ENCODE assay signal across 16 cellular contexts in the genomic region with DNA sequence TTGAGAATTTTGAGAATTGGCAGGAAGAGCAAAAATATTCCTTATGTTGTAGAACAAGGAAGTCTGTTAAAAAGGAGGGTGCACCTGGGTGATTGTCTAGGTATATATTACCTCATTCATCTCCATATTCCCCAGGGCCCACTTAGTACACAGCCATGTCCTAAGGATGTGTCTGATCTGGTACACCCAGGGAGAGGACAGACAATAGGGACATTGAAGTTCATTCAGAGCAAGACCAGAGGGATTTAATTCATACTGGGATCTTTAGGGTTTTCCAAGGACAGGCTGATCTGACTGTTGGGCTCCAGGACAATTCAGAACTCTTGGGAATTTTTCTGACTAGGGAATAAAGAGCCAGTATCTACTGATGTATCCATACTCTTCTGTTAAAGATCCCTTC.
DNase-seq lines count a peak whose midpoint lies in the region; ATAC-seq, FAIRE-seq and TF ChIP-seq lines count a peak whose summit lies in the region.
"Had no signal": no experiment of that assay in that cellular context is flagged by ENCODE, and none has a peak within 500 bp of the region (broad histone marks: within the 10 kb centered on the region; RNA-seq: fewer than 3 reads in every experiment).

No MANE protein-coding gene starts in this region.

- no peak overlapping the region for H3K4ac ChIP-seq in mesendoderm (ENCODE audit: low read depth, low read length)
- H3K4ac ChIP-seq in neuronal stem cell (ENCODE audit: low read length) = no peak overlapping the region

- ATAC-seq in K562 = peak; percentile 41; the same call in 1 of the 3 replicates
- ATAC-seq in stimulated activated effector memory CD8-positive, alpha-beta T cell treated with anti-CD3 and anti-CD28 coated beads, Interleukin-12 subunit alpha, Interleukin-12 subunit beta, amount 100 ng/mL, for 72 hours = no peak
- ATAC-seq: stimulated activated naive CD8-positive, alpha-beta T cell treated with anti-CD3 and anti-CD28 coated beads, Interleukin-15, amount 100 ng/mL, for 72 hours had no signal

- peaks cover 34% of the 10 kb centered on the region for H3K4me1 Mint-ChIP-seq in Calu3 (ENCODE audit: low read depth, unreplicated experiment)
- peaks cover 6% of the 10 kb centered on the region for H3K4me1 Mint-ChIP-seq in stimulated activated effector memory CD8-positive, alpha-beta T cell treated with anti-CD3 and anti-CD28 coated beads, Interleukin-12 subunit alpha, Interleukin-12 subunit beta, amount 100 ng/mL, for 72 hours

- H3K9me3 ChIP-seq in K562 (replicated peaks; ENCODE audit: control insufficient read depth, insufficient read depth, low read depth, low read length) (no peaks in the 10 kb centered on the region), neuronal stem cell (replicated peaks in 1 of 2; ENCODE audit: control insufficient read depth in 2 of 2, insufficient read depth in 1 of 2, low read depth in 1 of 2, low read length in 2 of 2) (peaks cover 0 to 7% of the 10 kb centered on the region in 2 donors)
- H3K9me3 ChIP-seq: Caco-2, right lobe of liver had no signal

- no peak overlapping the region for H2BK120ac ChIP-seq in mesendoderm (ENCODE audit: low read depth, low read length)
- no peak overlapping the region for H2BK120ac ChIP-seq in neuronal stem cell (ENCODE audit: low read depth, low read length)

- H3K36me3 Mint-ChIP-seq in Calu3 (ENCODE audit: insufficient read depth, unreplicated experiment) = no peaks in the 10 kb centered on the region
- H3K36me3 Mint-ChIP-seq in stimulated activated effector memory CD8-positive, alpha-beta T cell treated with anti-CD3 and anti-CD28 coated beads, Interleukin-12 subunit alpha, Interleukin-12 subunit beta, amount 100 ng/mL, for 72 hours = peaks cover 6% of the 10 kb centered on the region

- H3K36me3 ChIP-seq in K562 (ENCODE audit: control insufficient read depth, insufficient read depth, low read length) = peaks cover 6% of the 10 kb centered on the region; the same call in 1 of the 3 replicates
- no peaks in the 10 kb centered on the region for H3K36me3 ChIP-seq in mesendoderm (ENCODE audit: control insufficient read depth, insufficient read depth, low read length)
- peaks cover 3 to 14% of the 10 kb centered on the region in 2 donors for H3K36me3 ChIP-seq in neuronal stem cell (replicated peaks in 1 of 2; ENCODE audit: control insufficient read depth in 2 of 2, insufficient read depth in 2 of 2, low read length in 2 of 2)
- H3K36me3 ChIP-seq: right lobe of liver had no signal

- no peaks in the 10 kb centered on the region for H3K27me3 Mint-ChIP-seq in Calu3 (ENCODE audit: unreplicated experiment)
- H3K27me3 Mint-ChIP-seq: stimulated activated naive CD8-positive, alpha-beta T cell treated with anti-CD3 and anti-CD28 coated beads, Interleukin-15, amount 100 ng/mL, for 72 hours had no signal

- no peaks in the 10 kb centered on the region for H3K9me3 Mint-ChIP-seq in Calu3 (ENCODE audit: low read depth, unreplicated experiment)
- no peaks in the 10 kb centered on the region for H3K9me3 Mint-ChIP-seq in stimulated activated effector memory CD8-positive, alpha-beta T cell treated with anti-CD3 and anti-CD28 coated beads, Interleukin-12 subunit alpha, Interleukin-12 subunit beta, amount 100 ng/mL, for 72 hours
- H3K9me3 Mint-ChIP-seq: stimulated activated naive CD8-positive, alpha-beta T cell treated with anti-CD3 and anti-CD28 coated beads, Interleukin-15, amount 100 ng/mL, for 72 hours had no signal

- H2BK15ac ChIP-seq in mesendoderm (replicated peaks; ENCODE audit: low read depth) (no peak overlapping the region), neuronal stem cell (ENCODE audit: low read length) (no peak overlapping the region)

- no peak overlapping the region for H3K14ac ChIP-seq in neuronal stem cell (ENCODE audit: low read length)

- no peak overlapping the region for H2BK12ac ChIP-seq in neuronal stem cell (ENCODE audit: low read length)

- no peak overlapping the region for H3K9ac ChIP-seq in K562 (ENCODE audit: insufficient read depth in 1 of 2, low read depth in 2 of 2, low read length in 2 of 2)
- H3K9ac ChIP-seq in mesendoderm (ENCODE audit: low read length) = no peak overlapping the region
- H3K9ac ChIP-seq in neuronal stem cell (ENCODE audit: low read depth, low read length, poor library complexity) = no peak overlapping the region

- no peak overlapping the region for H3K27ac ChIP-seq in K562 (ENCODE audit: extremely low read depth, low read depth, low read length)
- H3K27ac ChIP-seq in mesendoderm (ENCODE audit: low read depth, low read length) = no peak overlapping the region
- H3K27ac ChIP-seq in neuronal stem cell (replicated peaks; ENCODE audit: low read length) = no peak overlapping the region
- H3K27ac ChIP-seq: right lobe of liver had no signal

- H3K4me1 ChIP-seq in K562 (replicated peaks in 1 of 2; ENCODE audit: control insufficient read depth in 2 of 2, insufficient read depth in 2 of 2, low read length in 2 of 2) = peaks cover 3 to 16% of the 10 kb centered on the region in 2 experiments; a peak in 3 of 5 replicates
- peaks cover 2% of the 10 kb centered on the region for H3K4me1 ChIP-seq in mesendoderm (ENCODE audit: control insufficient read depth, low read depth, low read length)
- peaks cover 1 to 6% of the 10 kb centered on the region in 2 donors for H3K4me1 ChIP-seq in neuronal stem cell (ENCODE audit: control insufficient read depth in 2 of 2, insufficient read depth in 1 of 2, low read depth in 1 of 2, low read length in 2 of 2)
- H3K4me1 ChIP-seq: Caco-2 had no signal

- H3K79me2 ChIP-seq in K562 (ENCODE audit: control insufficient read depth, insufficient read depth, low read length) (no peaks in the 10 kb centered on the region; the same call in 2 of the 3 replicates), mesendoderm (ENCODE audit: control insufficient read depth, insufficient read depth, low read length) (peaks cover 13% of the 10 kb centered on the region)

- H4K91ac ChIP-seq in neuronal stem cell (ENCODE audit: low read depth, low read length, poor library complexity) = no peak overlapping the region

- H3K23ac ChIP-seq in mesendoderm (ENCODE audit: low read length) (no peak overlapping the region), neuronal stem cell (ENCODE audit: low read depth, low read length, poor library complexity) (no peak overlapping the region)

- in situ Hi-C loops in K562 (cut with MboI) = no loop called here

- peaks cover 4% of the 10 kb centered on the region for H3K79me1 ChIP-seq in mesendoderm (ENCODE audit: low read length)
- no peaks in the 10 kb centered on the region for H3K79me1 ChIP-seq in neuronal stem cell (ENCODE audit: low read depth, low read length)

- H3K18ac ChIP-seq in mesendoderm (ENCODE audit: low read length) (no peak overlapping the region), neuronal stem cell (ENCODE audit: low read length) (no peak overlapping the region)

- no peak overlapping the region for H3K4me3 Mint-ChIP-seq in Calu3 (ENCODE audit: low read depth, unreplicated experiment)
- H3K4me3 Mint-ChIP-seq in stimulated activated effector memory CD8-positive, alpha-beta T cell treated with anti-CD3 and anti-CD28 coated beads, Interleukin-12 subunit alpha, Interleukin-12 subunit beta, amount 100 ng/mL, for 72 hours = no peak overlapping the region
- H3K4me3 Mint-ChIP-seq: stimulated activated naive CD8-positive, alpha-beta T cell treated with anti-CD3 and anti-CD28 coated beads, Interleukin-15, amount 100 ng/mL, for 72 hours had no signal

- BruUV-seq in Calu3 (replicated peaks; lab: Mats Ljungman, UMichigan) (no TSS peak), K562 (replicated peaks; lab: Mats Ljungman, UMichigan) (no TSS peak)

- H4K20me1 ChIP-seq in K562 (replicated peaks; ENCODE audit: control insufficient read depth, insufficient read depth, low read length) = no peaks in the 10 kb centered on the region

- DNase-seq in Calu3 (no peak), NCI-H146 (lab: John Stamatoyannopoulos, UW) (peak; percentile 45), K562 (ENCODE audit: extremely low read depth in 1 of 4, low spot score in 3 of 4) (no peak), mesendoderm (no peak), neuronal stem cell (ENCODE audit: low spot score) (no peak)
- DNase-seq in stimulated activated effector memory CD8-positive, alpha-beta T cell treated with anti-CD3 and anti-CD28 coated beads, Interleukin-12 subunit alpha, Interleukin-12 subunit beta, amount 100 ng/mL, for 72 hours (ENCODE audit: low spot score in 2 of 2) = no peak
- DNase-seq in stimulated activated CD4-positive, alpha-beta T cell treated with anti-CD3 and anti-CD28 coated beads, Interleukin-4, amount 100 ng/mL, for 1 hour = no peak
- DNase-seq: activated effector memory CD4-positive, alpha-beta T cell treated with anti-CD3 and anti-CD28 coated beads, Interleukin-2, amount 50 U/mL, for 16 hours; Caco-2; central memory CD4-positive, alpha-beta T cell; effector memory CD4-positive, alpha-beta T cell; NCI-H1694; right lobe of liver; stimulated activated naive CD8-positive, alpha-beta T cell treated with anti-CD3 and anti-CD28 coated beads, Interleukin-15, amount 100 ng/mL, for 72 hours had no signal

- H2BK5ac ChIP-seq in mesendoderm (ENCODE audit: low read length) (no peak overlapping the region), neuronal stem cell (ENCODE audit: low read length) (no peak overlapping the region)

- peak overlapping the region; percentile 86 for H4K8ac ChIP-seq in mesendoderm (ENCODE audit: low read depth, low read length)
- H4K8ac ChIP-seq in neuronal stem cell (ENCODE audit: low read depth, low read length) = no peak overlapping the region

- CTCF ChIA-PET in Calu3 (lab: Charles Lee) (no interaction called here), K562 (lab: Yijun Ruan, JAX; ENCODE audit: low intra/inter-chr PET ratio) (no interaction called here)

- H3K9me1 ChIP-seq in K562 (ENCODE audit: control insufficient read depth, insufficient read depth, low read length) = peaks cover 3% of the 10 kb centered on the region

- H3K27ac Mint-ChIP-seq in Calu3 (ENCODE audit: unreplicated experiment) = peak overlapping the region; percentile 10
- no peak overlapping the region for H3K27ac Mint-ChIP-seq in stimulated activated effector memory CD8-positive, alpha-beta T cell treated with anti-CD3 and anti-CD28 coated beads, Interleukin-12 subunit alpha, Interleukin-12 subunit beta, amount 100 ng/mL, for 72 hours
- H3K27ac Mint-ChIP-seq: stimulated activated naive CD8-positive, alpha-beta T cell treated with anti-CD3 and anti-CD28 coated beads, Interleukin-15, amount 100 ng/mL, for 72 hours had no signal

- no peak for TF ChIP-seq POLR2A in K562 (conservative IDR thresholded peaks at IDR 0.05)

- intact Hi-C loops in Calu3 (cut with micrococcal nuclease; ENCODE audit: unreplicated experiment) (no loop called here), K562 (cut with micrococcal nuclease) (no loop called here)

- no peak overlapping the region for H3K56ac ChIP-seq in mesendoderm (ENCODE audit: low read length)

- H3K27me3 ChIP-seq in K562 (ENCODE audit: control insufficient read depth in 2 of 2, insufficient read depth in 2 of 2, low read length in 2 of 2) (no peaks in the 10 kb centered on the region), mesendoderm (ENCODE audit: insufficient read depth, low read length, poor library complexity) (no peaks in the 10 kb centered on the region), neuronal stem cell (ENCODE audit: control insufficient read depth in 3 of 3, insufficient read depth in 3 of 3, low read depth in 1 of 3, low read length in 3 of 3) (no peaks in the 10 kb centered on the region)
- H3K27me3 ChIP-seq: right lobe of liver had no signal

- TF ChIP-seq CTCF in Calu3 (IDR thresholded peaks at IDR 0.05; ENCODE audit: unreplicated experiment) = no peak
- TF ChIP-seq CTCF in K562 (IDR thresholded peaks at IDR 0.05 in 2 of 3, conservative IDR thresholded peaks at IDR 0.05 in 1 of 3; ENCODE audit: insufficient read depth in 2 of 3, low read depth in 1 of 3, low read length in 3 of 3) = no peak

- H2AK5ac ChIP-seq in mesendoderm (ENCODE audit: low read length) = no peak overlapping the region
- H2AK5ac ChIP-seq in neuronal stem cell (ENCODE audit: low read depth, low read length) = no peak overlapping the region

- FAIRE-seq in K562 (lab: Jason Lieb, UNC) = no peak
- FAIRE-seq: G401.6, GM12891 had no signal

- TF ChIP-seq RAD21 in K562 (CRISPR knock-in tag; conservative IDR thresholded peaks at IDR 0.05 in 1 of 2, IDR thresholded peaks at IDR 0.05 in 1 of 2) = no peak

- no peak overlapping the region for H2AFZ ChIP-seq in K562 (ENCODE audit: low read depth, low read length)
- no peak overlapping the region for H2AFZ ChIP-seq in neuronal stem cell (ENCODE audit: low read length)

- no peak overlapping the region for H4K5ac ChIP-seq in mesendoderm (ENCODE audit: low read length)

- TF ChIP-seq EP300 in K562 (IDR thresholded peaks at IDR 0.05; ENCODE audit: low read length) = no peak

- H3K4me3 ChIP-seq in K562 (no peak overlapping the region), mesendoderm (ENCODE audit: low read length) (no peak overlapping the region), neuronal stem cell (ENCODE audit: low read length in 2 of 2) (no peak overlapping the region)
- H3K4me3 ChIP-seq: right lobe of liver had no signal

- POLR2A ChIA-PET in K562 (lab: Yijun Ruan, JAX) = no interaction called here

- no peak overlapping the region for H3K4me2 ChIP-seq in K562 (ENCODE audit: insufficient read depth, low read length)
- H3K4me2 ChIP-seq in mesendoderm (ENCODE audit: low read length) = no peak overlapping the region
- H3K4me2 ChIP-seq in neuronal stem cell (ENCODE audit: insufficient read depth, low read length, poor library complexity, severe bottlenecking) = no peak overlapping the region
